Comparison of ENCODE assay signal across 1 cellular context in the genomic region with DNA sequence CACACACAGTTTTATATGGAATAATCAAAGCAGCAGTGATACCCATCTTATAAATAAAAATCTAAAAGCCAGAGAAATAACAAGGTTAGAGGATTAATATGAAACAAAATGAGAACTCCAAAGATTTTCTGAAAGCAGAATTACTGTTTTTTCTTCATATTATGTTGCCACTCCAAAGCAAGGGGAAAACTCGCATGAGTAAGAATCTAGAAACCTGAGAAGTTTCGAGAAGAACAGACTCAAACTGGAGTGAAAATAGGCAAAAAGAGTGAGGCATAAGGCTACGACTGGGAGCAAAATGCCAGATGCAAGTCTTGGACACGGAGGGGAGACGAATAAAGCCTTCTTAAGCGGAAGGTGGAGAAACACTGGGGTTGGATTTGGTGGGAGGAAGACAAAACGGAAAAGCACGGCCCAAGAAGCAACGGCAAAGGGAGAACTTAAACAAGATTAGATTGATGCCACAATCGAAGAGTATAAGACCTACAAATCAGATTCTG.
TF ChIP-seq lines count a peak whose summit lies in the region.

No MANE protein-coding gene starts in this region.

TF ChIP-seq in HepG2, 621 proteins besides CTCF, POLR2A, EP300 and RAD21:
- TF ChIP-seq PRMT3 (CRISPR knock-in tag; IDR thresholded peaks at IDR 0.05; ENCODE audit: borderline replicate concordance, low read depth) (no peak), ZNF790 (CRISPR knock-in tag; IDR thresholded peaks at IDR 0.05; ENCODE audit: borderline replicate concordance) (0 out of 2 replicates have a peak, but pooled peaks have one; percentile 30), ZNF136 (CRISPR knock-in tag; IDR thresholded peaks at IDR 0.05; ENCODE audit: low read depth) (0 out of 2 replicates have a peak, but pooled peaks have one; percentile 5), BHLHE40 (IDR thresholded peaks at IDR 0.05; ENCODE audit: low read length) (no peak)
